Comparison of ENCODE assay signal across 8 cellular contexts in genomic region chr2:229920011-229920781, GRCh38. TPM values are rescaled to one million over a fixed set of nuclear protein-coding genes. Genes with fewer than 3 reads are reported as not detected.
DNase-seq lines count a peak whose midpoint lies in the region; ATAC-seq and TF ChIP-seq lines count a peak whose summit lies in the region.

No MANE protein-coding gene starts in this region.

- peak overlapping the region; percentile 83 for H3K4me3 ChIP-seq in BE2C (ENCODE audit: low read depth, low read length)
- H3K4me3 ChIP-seq in KMS-11 (IDR thresholded peaks at IDR 0.05; ENCODE audit: insufficient read depth, low read depth, low read length), result no peak overlapping the region
- peak overlapping the region; percentile 91 for H3K4me3 ChIP-seq in fibroblast of the aortic adventitia (ENCODE audit: low read depth, low read length)

- peak overlapping the region; percentile 94 to 100 for H3K4me3 Mint-ChIP-seq in activated T-cell treated with anti-CD3 and anti-CD28 coated beads, Interleukin-2, amount 50 U/mL, for 72 hours
- H3K4me3 Mint-ChIP-seq in progenitor cell of endocrine pancreas (ENCODE audit: low read depth), result peak overlapping the region; percentile 99

- H3K27ac Mint-ChIP-seq in activated T-cell treated with anti-CD3 and anti-CD28 coated beads, Interleukin-2, amount 50 U/mL, for 72 hours, result peak overlapping the region; percentile 99
- H3K27ac Mint-ChIP-seq in progenitor cell of endocrine pancreas, result peak overlapping the region; percentile 99

- H3K9me3 ChIP-seq in BE2C, result no peaks in the 10 kb centered on the region

- ATAC-seq in activated T-cell treated with anti-CD3 and anti-CD28 coated beads, Interleukin-2, amount 50 U/mL, for 72 hours (replicated peaks in 1 of 2), result no peak
- no peak for ATAC-seq in HG02571 (IDR thresholded peaks at IDR 0.05; ENCODE audit: unreplicated experiment)

- peaks cover 2% of the 10 kb centered on the region in 2 donors for H3K9me3 Mint-ChIP-seq in activated T-cell treated with anti-CD3 and anti-CD28 coated beads, Interleukin-2, amount 50 U/mL, for 72 hours
- H3K9me3 Mint-ChIP-seq in progenitor cell of endocrine pancreas (ENCODE audit: low read depth), result no peaks in the 10 kb centered on the region

- no peak overlapping the region for H3K9ac ChIP-seq in KMS-11

- no peaks in the 10 kb centered on the region for H3K27me3 Mint-ChIP-seq in activated T-cell treated with anti-CD3 and anti-CD28 coated beads, Interleukin-2, amount 50 U/mL, for 72 hours (ENCODE audit: low read depth)
- H3K27me3 Mint-ChIP-seq in progenitor cell of endocrine pancreas, result no peaks in the 10 kb centered on the region

- no peak for TF ChIP-seq CTCF in BE2C (IDR thresholded peaks at IDR 0.05; ENCODE audit: low read depth, low read length)
- TF ChIP-seq CTCF in KMS-11 (conservative IDR thresholded peaks at IDR 0.05; ENCODE audit: low read depth, low read length), result no peak
- TF ChIP-seq CTCF in fibroblast of the aortic adventitia (IDR thresholded peaks at IDR 0.05; ENCODE audit: insufficient read depth, low read length), result no peak
- no peak for TF ChIP-seq CTCF in progenitor cell of endocrine pancreas (IDR thresholded peaks at IDR 0.05; ENCODE audit: unreplicated experiment)

- H3K4me1 Mint-ChIP-seq in activated T-cell treated with anti-CD3 and anti-CD28 coated beads, Interleukin-2, amount 50 U/mL, for 72 hours (ENCODE audit: low read depth), result peaks cover 39% of the 10 kb centered on the region
- H3K4me1 Mint-ChIP-seq in progenitor cell of endocrine pancreas (ENCODE audit: low read depth), result peaks cover 14% of the 10 kb centered on the region

- H2AFZ ChIP-seq in KMS-11 (ENCODE audit: low read depth), result no peak overlapping the region

- H3K27me3 ChIP-seq in BE2C, result no peaks in the 10 kb centered on the region
- no peaks in the 10 kb centered on the region for H3K27me3 ChIP-seq in KMS-11 (ENCODE audit: insufficient read depth, low read depth)

- no peak for DNase-seq in BE2C
- DNase-seq in activated T-cell treated with anti-CD3 and anti-CD28 coated beads, Interleukin-2, amount 50 U/mL, for 72 hours, result peak; percentile 15 to 21
- DNase-seq in fibroblast of the aortic adventitia (ENCODE audit: low read depth), result peak; percentile 25
- no peak for DNase-seq in progenitor cell of endocrine pancreas (ENCODE audit: low spot score, unreplicated experiment)
- no peak for DNase-seq in cerebellum (ENCODE audit: low spot score)
- no peak for DNase-seq in NOMO-1 treated with dmso at 0.1 percent for 144 hours (lab: John Stamatoyannopoulos, UW; ENCODE audit: unreplicated experiment)

- H3K36me3 ChIP-seq in BE2C (peaks cover 17% of the 10 kb centered on the region), KMS-11 (ENCODE audit: insufficient read depth) (0 out of 2 replicates have a peak, but pooled peaks cover 2% of the 10 kb centered on the region)

- peaks cover 49% of the 10 kb centered on the region for H3K79me2 ChIP-seq in KMS-11 (ENCODE audit: insufficient read depth, low read depth)

- H4K20me1 ChIP-seq in KMS-11 (ENCODE audit: insufficient read depth), result no peaks in the 10 kb centered on the region

- H3K36me3 Mint-ChIP-seq in activated T-cell treated with anti-CD3 and anti-CD28 coated beads, Interleukin-2, amount 50 U/mL, for 72 hours (ENCODE audit: insufficient read depth in 2 of 2), result peaks cover 15 to 23% of the 10 kb centered on the region in 2 donors
- peaks cover 9% of the 10 kb centered on the region for H3K36me3 Mint-ChIP-seq in progenitor cell of endocrine pancreas (ENCODE audit: insufficient read depth)

- H3K4me2 ChIP-seq in KMS-11, result peak overlapping the region; percentile 47

- H3K4me1 ChIP-seq in BE2C (0 out of 2 replicates have a peak, but pooled peaks cover 3% of the 10 kb centered on the region), KMS-11 (ENCODE audit: low read depth, poor library complexity, severe bottlenecking) (peaks cover 9% of the 10 kb centered on the region)

- no peak overlapping the region for H3K27ac ChIP-seq in KMS-11

RNA-seq across cellular contexts. Expression of gene TRIP12, which starts 1.6 kb away (rescaled TPM):
- 47.6 TPM for polyA plus RNA-seq in BE2C (2012; ENCODE audit: insufficient read depth, insufficient read length, low read depth)
- 100 to 1,000 TPM; 235 to 250 TPM for total RNA-seq in activated T-cell treated with anti-CD3 and anti-CD28 coated beads, Interleukin-2, amount 50 U/mL, for 72 hours
- total RNA-seq in fibroblast of the aortic adventitia (ENCODE audit: low replicate concordance), result 151 and 210 TPM in 2 replicates
- 228 TPM in 2 replicates for total RNA-seq in progenitor cell of endocrine pancreas
- total RNA-seq in cerebellum, result 206 TPM

RNA-seq across cellular contexts. Expression of gene FBXO36, which starts 2.1 kb away (rescaled TPM):
- polyA plus RNA-seq in BE2C (2012; ENCODE audit: insufficient read depth, insufficient read length, low read depth), result 1.1 TPM
- 1 to 10 TPM; 1.7 to 2.1 TPM for total RNA-seq in activated T-cell treated with anti-CD3 and anti-CD28 coated beads, Interleukin-2, amount 50 U/mL, for 72 hours
- total RNA-seq in fibroblast of the aortic adventitia (ENCODE audit: low replicate concordance), result 1.6 and 5.5 TPM in 2 replicates
- 3.9 and 4.0 TPM in 2 replicates for total RNA-seq in progenitor cell of endocrine pancreas
- 8.1 TPM for total RNA-seq in cerebellum

Comparison
In these comparisons a context has a peak if more than half of its experiments do, and no peak if none do; other contexts are left out.
1. DNase-seq: peak in activated T-cell treated with anti-CD3 and anti-CD28 coated beads, Interleukin-2, amount 50 U/mL, for 72 hours (2 of 2) and fibroblast of the aortic adventitia (single experiment); none in BE2C (single experiment), progenitor cell of endocrine pancreas (single experiment), cerebellum (single experiment) and NOMO-1 treated with dmso at 0.1 percent for 144 hours (single experiment).